In the genomic region with DNA sequence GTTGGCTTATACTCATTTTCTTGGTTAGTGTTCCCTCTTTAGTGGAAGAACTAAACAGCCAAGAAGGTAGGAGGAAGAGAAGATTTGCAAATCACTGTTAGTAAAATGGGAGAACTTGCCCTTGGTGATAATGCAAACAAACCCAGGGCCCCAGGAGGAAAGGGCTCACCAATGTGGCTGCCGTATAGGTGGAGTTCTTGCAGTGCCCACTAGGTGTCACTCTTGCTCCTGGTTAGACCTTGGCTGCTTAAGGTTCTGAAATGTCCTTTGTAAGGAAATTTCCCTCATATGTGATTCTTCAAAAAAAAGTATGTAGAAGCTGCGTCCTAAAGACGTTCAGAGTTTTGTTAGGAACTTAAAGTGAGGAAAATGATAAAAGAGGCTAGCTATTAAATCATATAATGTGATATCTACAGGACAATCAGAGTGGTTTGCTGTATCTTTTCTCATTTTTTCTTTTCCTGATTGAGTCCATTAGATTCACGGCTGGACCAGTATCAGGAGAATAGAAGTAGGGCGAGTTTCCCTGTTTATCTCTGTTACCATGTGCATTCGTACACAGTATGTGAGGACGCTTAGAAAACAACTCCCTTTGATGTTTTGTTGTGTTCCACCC, we compare ENCODE assay signal across 8 cellular contexts. TPM values are rescaled to one million over a fixed set of nuclear protein-coding genes. Genes with fewer than 3 reads are reported as not detected.
DNase-seq lines count a peak whose midpoint lies in the region; ATAC-seq, FAIRE-seq and TF ChIP-seq lines count a peak whose summit lies in the region.

No MANE protein-coding gene starts in this region.

- H3K27me3 ChIP-seq in Peyer's patch, result no peaks in the 10 kb centered on the region
- no peaks in the 10 kb centered on the region for H3K27me3 ChIP-seq in osteoblast (ENCODE audit: insufficient read depth, low read length)
- no peaks in the 10 kb centered on the region for H3K27me3 ChIP-seq in tibial nerve

- TF ChIP-seq CTCF in Peyer's patch (IDR thresholded peaks at IDR 0.05) (peak; percentile 78 to 89 (median 84)), fibroblast of villous mesenchyme (IDR thresholded peaks at IDR 0.05; ENCODE audit: insufficient read depth, low read depth, low read length) (peak; percentile 92), osteoblast (IDR thresholded peaks at IDR 0.05; ENCODE audit: extremely low read depth, low read depth, low read length) (peak; percentile 95), tibial nerve (IDR thresholded peaks at IDR 0.05) (peak; percentile 48 to 91 (median 85))

- H2AFZ ChIP-seq in osteoblast (ENCODE audit: low read length), result no peak overlapping the region

- WGBS in tibial nerve, 2 donors, result 43 to 44% methylated on average over 7 of the region's 7 CpGs

- H3K4me3 ChIP-seq in Peyer's patch (no peak overlapping the region), fibroblast of villous mesenchyme (ENCODE audit: low read depth, low read length) (no peak overlapping the region), osteoblast (ENCODE audit: insufficient read depth, low read length) (no peak overlapping the region), tibial nerve (no peak overlapping the region)

- no peaks in the 10 kb centered on the region for H3K79me2 ChIP-seq in osteoblast (ENCODE audit: insufficient read depth, low read length)

- TF ChIP-seq POLR2A in Peyer's patch (IDR thresholded peaks at IDR 0.05) (no peak), tibial nerve (IDR thresholded peaks at IDR 0.05) (no peak)

- no peak overlapping the region for H3K4me2 ChIP-seq in osteoblast (ENCODE audit: insufficient read depth, low read length)

- TF ChIP-seq EP300 in tibial nerve (IDR thresholded peaks at IDR 0.05), result no peak

- peak; percentile 73 for FAIRE-seq in HTR-8/SVneo (lab: Jason Lieb, UNC)

- H3K27ac ChIP-seq in Peyer's patch, result no peak overlapping the region
- H3K27ac ChIP-seq in osteoblast (ENCODE audit: low read depth, low read length), result no peak overlapping the region
- H3K27ac ChIP-seq in tibial nerve, result no peak overlapping the region

- peaks cover 9% of the 10 kb centered on the region for H4K20me1 ChIP-seq in osteoblast (ENCODE audit: insufficient read depth, low read length)

- H3K9me3 ChIP-seq in Peyer's patch (no peaks in the 10 kb centered on the region), osteoblast (ENCODE audit: low read depth, low read length) (no peaks in the 10 kb centered on the region), tibial nerve (peaks cover 0 to 14% (median under 1%) of the 10 kb centered on the region in 4 donors)

- DNase-seq in DMS153 treated with DMSO at 0.1 percent for 48 hours (lab: John Stamatoyannopoulos, UW; ENCODE audit: unreplicated experiment), result peak; percentile 42
- peak; percentile 79 for DNase-seq in HTR-8/SVneo (ENCODE audit: insufficient read length, low spot score)
- DNase-seq in Peyer's patch, result peak; percentile 70 to 92 (median 76)
- peak; percentile 41 for DNase-seq in activated T-helper 1 cell treated with Interleukin-2 at 50 U/mL for 16 hours (ENCODE audit: low read depth)
- DNase-seq in fibroblast of villous mesenchyme (ENCODE audit: low read depth), result peak; percentile 71
- DNase-seq in osteoblast (ENCODE audit: insufficient read length, low spot score, missing footprints), result peak; percentile 83
- DNase-seq in tibial nerve (ENCODE audit: low spot score in 2 of 2), result peak; percentile 47 to 75

- H3K36me3 ChIP-seq in Peyer's patch (peaks cover 0 to 48% (median 0%) of the 10 kb centered on the region in 3 donors), osteoblast (ENCODE audit: insufficient read depth, low read length) (peaks cover 5% of the 10 kb centered on the region), tibial nerve (peaks cover 0 to 84% (median 0%) of the 10 kb centered on the region in 3 donors)

- peak; percentile 72 for ATAC-seq in GM21367 (IDR thresholded peaks at IDR 0.05; ENCODE audit: unreplicated experiment)

- peaks cover 0 to 14% (median 0%) of the 10 kb centered on the region in 4 donors for H3K4me1 ChIP-seq in Peyer's patch
- H3K4me1 ChIP-seq in osteoblast (ENCODE audit: insufficient read depth, low read length), result peaks cover 7% of the 10 kb centered on the region
- H3K4me1 ChIP-seq in tibial nerve, result peaks cover 0 to 3% (median 0%) of the 10 kb centered on the region in 4 donors

RNA-seq across cellular contexts. Expression of a gene that starts 48.6 kb away (rescaled TPM):
- 10 to 100 TPM; 16.3 to 28.1 (median 16.6) TPM for total RNA-seq in Peyer's patch
- 6.8 and 9.5 TPM in 2 replicates for total RNA-seq in fibroblast of villous mesenchyme
- 6.2 and 6.8 TPM in 2 replicates for total RNA-seq in osteoblast
- total RNA-seq in tibial nerve, result 10 to 100 TPM in 1 of 4 donors, 1 to 10 TPM in 3; 6.3 to 12.2 (median 8.0) TPM
